Comparison of ENCODE assay signal across 8 cellular contexts in the genomic region with DNA sequence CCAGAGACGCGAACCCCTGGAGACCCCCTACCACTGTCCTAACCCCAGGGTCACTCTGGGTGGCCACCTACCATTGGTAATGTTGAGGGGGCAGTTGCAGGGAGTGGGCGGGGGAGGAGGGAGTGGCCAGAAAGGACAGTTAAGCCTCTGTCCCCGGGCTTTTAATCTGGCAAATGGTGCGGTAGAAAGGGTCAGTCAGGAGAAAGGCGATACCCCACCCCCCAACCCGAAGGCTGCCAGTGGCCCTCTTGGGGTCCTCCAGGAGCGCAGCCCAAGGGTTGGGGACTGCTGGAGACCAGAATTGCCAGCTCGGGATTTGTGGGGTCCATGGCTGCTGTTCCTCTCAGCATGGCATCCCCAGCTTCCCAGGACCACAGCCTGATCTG. TPM values are rescaled to one million over a fixed set of nuclear protein-coding genes. Genes with fewer than 3 reads are reported as not detected.
A peak's percentile ranks its signal among the peaks of the same experiment; 100 is the strongest.
DNase-seq lines count a peak whose midpoint lies in the region; ATAC-seq, FAIRE-seq and TF ChIP-seq lines count a peak whose summit lies in the region.

No MANE protein-coding gene starts in this region.

- no peak for TF ChIP-seq POLR2A in right lobe of liver (IDR thresholded peaks at IDR 0.05)
- TF ChIP-seq POLR2A in H54 (IDR thresholded peaks at IDR 0.05; ENCODE audit: low read depth, low read length), result no peak

- peaks cover 0 to 14% (median 2%) of the 10 kb centered on the region in 4 donors for H3K4me1 ChIP-seq in right lobe of liver
- H3K4me1 ChIP-seq in small intestine (ENCODE audit: control insufficient read depth in 2 of 2, insufficient read depth in 1 of 2, low read depth in 1 of 2, low read length in 1 of 2), result peaks cover 0 to 8% of the 10 kb centered on the region in 2 donors

- FAIRE-seq in small intestine (lab: Jason Lieb, UNC) (no peak), H54 (lab: Jason Lieb, UNC) (no peak)

- no peak overlapping the region for H3K27ac Mint-ChIP-seq in MCF 10A (ENCODE audit: low read depth, unreplicated experiment)
- H3K27ac Mint-ChIP-seq in activated naive CD4-positive, alpha-beta T cell treated with anti-CD3 and anti-CD28 coated beads, Interleukin-2, amount 50 U/mL, for 72 hours, result no peak overlapping the region

- no peaks in the 10 kb centered on the region for H3K36me3 Mint-ChIP-seq in MCF 10A (ENCODE audit: insufficient read depth, unreplicated experiment)
- no peaks in the 10 kb centered on the region for H3K36me3 Mint-ChIP-seq in activated naive CD4-positive, alpha-beta T cell treated with anti-CD3 and anti-CD28 coated beads, Interleukin-2, amount 50 U/mL, for 72 hours

- BruUV-seq in MCF 10A (replicated peaks; lab: Mats Ljungman, UMichigan), result no TSS peak

- TF ChIP-seq CTCF in HL-60 (IDR thresholded peaks at IDR 0.05; ENCODE audit: insufficient read depth, low read length) (no peak), MCF 10A (IDR thresholded peaks at IDR 0.05; ENCODE audit: unreplicated experiment) (no peak), right lobe of liver (IDR thresholded peaks at IDR 0.05) (no peak)

- H3K36me3 ChIP-seq in right lobe of liver (no peaks in the 10 kb centered on the region), small intestine (ENCODE audit: control insufficient read depth in 2 of 2, insufficient read depth in 2 of 2, low read length in 2 of 2) (no peaks in the 10 kb centered on the region)

- no peaks in the 10 kb centered on the region for H3K9me3 ChIP-seq in right lobe of liver
- H3K9me3 ChIP-seq in small intestine (ENCODE audit: control insufficient read depth, low read depth), result no peaks in the 10 kb centered on the region

- H3K27ac ChIP-seq in HL-60 (replicated peaks) (peak overlapping the region; percentile 98), right lobe of liver (peak overlapping the region in 1 of 3 donors; percentile 50), small intestine (ENCODE audit: low read depth in 1 of 2, low read length in 1 of 2) (peak overlapping the region; percentile 45 to 90)

- intact Hi-C loops in MCF 10A (cut with micrococcal nuclease), result loop anchor here (2.0 kb wide), 1 partner anchor 24 kb away; no protein-coding TSS in a partner anchor
- intact Hi-C loops in right lobe of liver (cut with DNase I), result no loop called here

- H3K27me3 Mint-ChIP-seq in MCF 10A (ENCODE audit: insufficient read depth, unreplicated experiment), result no peaks in the 10 kb centered on the region

- DNase-seq in HL-60 (ENCODE audit: low read depth in 1 of 2, low spot score in 1 of 2) (no peak), MCF 10A (ENCODE audit: unreplicated experiment) (no peak), right lobe of liver (peak in 1 of 3 donors; percentile 18), small intestine (no peak), CD1c-positive myeloid dendritic cell (ENCODE audit: extremely low spot score) (no peak), H54 (ENCODE audit: insufficient read length, low spot score) (no peak)
- DNase-seq in activated naive CD4-positive, alpha-beta T cell treated with anti-CD3 and anti-CD28 coated beads, Interleukin-2, amount 50 U/mL, for 72 hours (ENCODE audit: low spot score in 2 of 2), result no peak

- POLR2A ChIA-PET in MCF 10A (lab: Yijun Ruan, JAX), result interaction anchor here (0.6 kb wide), 1 partner anchor 20 kb away, joined by 3 read pairs; no protein-coding TSS in a partner anchor

- WGBS in right lobe of liver (ENCODE audit: insufficient coverage, low coverage, low lambda C conversion rate, missing lambda C conversion rate), result 58% methylated on average over 6 of the region's 9 CpGs
- WGBS in small intestine, 3 donors, result 40 to 48% (median 45%) methylated on average over 9 of the region's 9 CpGs

- H3K27me3 ChIP-seq in HL-60 (ENCODE audit: insufficient read depth, poor library complexity, severe bottlenecking) (no peaks in the 10 kb centered on the region), right lobe of liver (no peaks in the 10 kb centered on the region), small intestine (ENCODE audit: control insufficient read depth in 2 of 2, insufficient read depth in 2 of 2, low read length in 2 of 2) (no peaks in the 10 kb centered on the region)

- no peaks in the 10 kb centered on the region for H3K9me3 Mint-ChIP-seq in MCF 10A (ENCODE audit: unreplicated experiment)
- no peaks in the 10 kb centered on the region for H3K9me3 Mint-ChIP-seq in activated naive CD4-positive, alpha-beta T cell treated with anti-CD3 and anti-CD28 coated beads, Interleukin-2, amount 50 U/mL, for 72 hours

- H3K4me3 ChIP-seq in HL-60 (replicated peaks; ENCODE audit: insufficient read depth, low read length) (peak overlapping the region; percentile 68), right lobe of liver (peak overlapping the region; percentile 55 to 63 (median 58)), small intestine (ENCODE audit: low read depth in 1 of 2, low read length in 2 of 2) (peak overlapping the region in 1 of 2 donors; percentile 72)

- peak overlapping the region; percentile 73 for H3K4me3 Mint-ChIP-seq in MCF 10A (ENCODE audit: unreplicated experiment)

- CTCF ChIA-PET in MCF 10A (lab: Yijun Ruan, JAX), result interaction anchor here (1.4 to 1.5 kb wide), 3 partner anchors 14 to 25 kb away, joined by 8 to 9 read pairs (median 8); no protein-coding TSS in a partner anchor

- ATAC-seq in right lobe of liver, result peak in 1 of 4 donors; percentile 1
- no peak for ATAC-seq in activated naive CD4-positive, alpha-beta T cell treated with anti-CD3 and anti-CD28 coated beads, Interleukin-2, amount 50 U/mL, for 72 hours
- no peak for ATAC-seq in HG03520 (IDR thresholded peaks at IDR 0.05; ENCODE audit: unreplicated experiment)

- peaks cover 6% of the 10 kb centered on the region for H3K4me1 Mint-ChIP-seq in MCF 10A (ENCODE audit: insufficient read depth, unreplicated experiment)

RNA-seq across cellular contexts. Expression of a gene that starts 0.7 kb away (rescaled TPM):
- total RNA-seq in MCF 10A (2022) (0.56 and 1.0 TPM in 2 replicates), right lobe of liver (1 to 10 TPM; 2.6 to 5.1 (median 3.5) TPM)
- polyA plus RNA-seq in small intestine, result 1 to 10 TPM; 4.1 to 6.5 (median 4.7) TPM
- not detected for total RNA-seq in activated naive CD4-positive, alpha-beta T cell treated with anti-CD3 and anti-CD28 coated beads, Interleukin-2, amount 50 U/mL, for 72 hours

RNA-seq across cellular contexts. Expression of a gene that starts 53.3 kb away (rescaled TPM):
- total RNA-seq in MCF 10A (2022), result not detected in 2 replicates
- total RNA-seq in right lobe of liver, result 1 to 10 TPM in 1 of 6 experiments, under 1 TPM in 5; 0.24 to 1.8 (median 0.62) TPM
- 1 to 10 TPM in 2 of 3 donors, under 1 TPM in 1; 0.67 to 4.3 (median 1.9) TPM for polyA plus RNA-seq in small intestine
- not detected for total RNA-seq in activated naive CD4-positive, alpha-beta T cell treated with anti-CD3 and anti-CD28 coated beads, Interleukin-2, amount 50 U/mL, for 72 hours
